ENCODE assay signal across 1 cellular context in the genomic region with DNA sequence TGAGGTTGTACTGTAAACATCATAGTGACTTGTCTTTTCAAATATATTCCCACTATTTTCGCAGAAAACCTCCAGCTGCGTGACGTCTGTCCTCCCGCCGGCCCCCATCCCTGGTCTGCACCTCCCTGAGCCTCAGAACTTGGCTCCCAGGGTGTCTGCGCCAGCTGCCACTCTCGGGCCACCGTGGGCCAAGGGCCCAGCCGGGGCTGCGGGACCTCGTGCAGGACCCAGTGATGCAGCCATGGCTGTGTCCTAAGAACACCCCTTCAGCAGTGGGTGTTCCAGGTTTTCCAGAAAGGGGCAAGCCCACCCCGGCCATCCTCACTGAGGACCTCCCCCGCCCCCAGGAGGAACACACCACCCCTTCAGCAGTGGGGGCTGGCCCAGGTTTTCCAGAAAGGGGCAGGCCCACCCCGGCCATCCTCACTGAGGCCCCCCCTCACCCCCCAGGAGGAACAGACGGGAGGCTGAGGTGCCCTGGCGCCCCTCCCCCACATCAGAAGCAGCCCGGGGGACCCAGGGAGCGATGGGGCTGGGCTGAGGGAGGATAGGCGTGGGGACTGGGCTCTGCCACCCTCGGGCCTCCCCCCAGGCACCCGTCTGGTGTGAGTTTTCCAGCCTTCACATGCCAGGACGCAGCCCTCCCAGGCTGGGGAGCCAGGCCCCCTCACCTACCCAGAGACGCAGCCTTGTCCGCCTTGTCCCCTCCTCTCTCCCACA.
TF ChIP-seq lines count a peak whose summit lies in the region.

No MANE protein-coding gene starts in this region.

TF ChIP-seq in H1, 55 proteins besides CTCF, POLR2A, EP300 and RAD21:
- TF ChIP-seq SP1 (IDR thresholded peaks at IDR 0.05; ENCODE audit: low read depth, low read length) (no peak), BCL11A (IDR thresholded peaks at IDR 0.05; ENCODE audit: low read depth in 2 of 2, low read length in 2 of 2) (no peak), EGR1 (IDR thresholded peaks at IDR 0.05; ENCODE audit: borderline replicate concordance, low read depth, low read length) (no peak), KDM1A (IDR thresholded peaks at IDR 0.05; ENCODE audit: borderline replicate concordance, low read length) (no peak), CBX5 (IDR thresholded peaks at IDR 0.05; ENCODE audit: low read depth, low read length) (no peak), NRF1 (IDR thresholded peaks at IDR 0.05; ENCODE audit: low read depth, low read length) (no peak), HDAC2 (IDR thresholded peaks at IDR 0.05; ENCODE audit: borderline replicate concordance in 1 of 2, low read depth in 2 of 2, low read length in 2 of 2) (no peak), SUZ12 (IDR thresholded peaks at IDR 0.05; ENCODE audit: low read length) (no peak), YY1 (IDR thresholded peaks at IDR 0.05; ENCODE audit: low read depth, low read length) (no peak), SIRT6 (IDR thresholded peaks at IDR 0.05; ENCODE audit: low read length) (no peak), CBX8 (IDR thresholded peaks at IDR 0.05; ENCODE audit: borderline replicate concordance, low read depth, low read length) (no peak), JUN (IDR thresholded peaks at IDR 0.05; ENCODE audit: low read depth, low read length) (no peak), ZNF274 (IDR thresholded peaks at IDR 0.05; ENCODE audit: borderline replicate concordance, extremely low read depth, low read length) (no peak), SIN3A (conservative IDR thresholded peaks at IDR 0.05 in 1 of 2, IDR thresholded peaks at IDR 0.05 in 1 of 2; ENCODE audit: low read depth in 1 of 2, low read length in 2 of 2) (no peak), RFX5 (IDR thresholded peaks at IDR 0.05; ENCODE audit: borderline replicate concordance, low read depth, low read length) (no peak), CEBPB (IDR thresholded peaks at IDR 0.05; ENCODE audit: low read depth, low read length) (no peak), ASH2L (IDR thresholded peaks at IDR 0.05; ENCODE audit: low read length) (no peak)
- TF ChIP-seq, protein P1, sequence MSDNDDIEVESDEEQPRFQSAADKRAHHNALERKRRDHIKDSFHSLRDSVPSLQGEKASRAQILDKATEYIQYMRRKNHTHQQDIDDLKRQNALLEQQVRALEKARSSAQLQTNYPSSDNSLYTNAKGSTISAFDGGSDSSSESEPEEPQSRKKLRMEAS (IDR thresholded peaks at IDR 0.05) = no peak
- TF ChIP-seq, protein P2, sequence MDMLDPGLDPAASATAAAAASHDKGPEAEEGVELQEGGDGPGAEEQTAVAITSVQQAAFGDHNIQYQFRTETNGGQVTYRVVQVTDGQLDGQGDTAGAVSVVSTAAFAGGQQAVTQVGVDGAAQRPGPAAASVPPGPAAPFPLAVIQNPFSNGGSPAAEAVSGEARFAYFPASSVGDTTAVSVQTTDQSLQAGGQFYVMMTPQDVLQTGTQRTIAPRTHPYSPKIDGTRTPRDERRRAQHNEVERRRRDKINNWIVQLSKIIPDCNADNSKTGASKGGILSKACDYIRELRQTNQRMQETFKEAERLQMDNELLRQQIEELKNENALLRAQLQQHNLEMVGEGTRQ (IDR thresholded peaks at IDR 0.05; ENCODE audit: low read length) = no peak
